Comparison of ENCODE assay signal across 27 cellular contexts in the genomic region with DNA sequence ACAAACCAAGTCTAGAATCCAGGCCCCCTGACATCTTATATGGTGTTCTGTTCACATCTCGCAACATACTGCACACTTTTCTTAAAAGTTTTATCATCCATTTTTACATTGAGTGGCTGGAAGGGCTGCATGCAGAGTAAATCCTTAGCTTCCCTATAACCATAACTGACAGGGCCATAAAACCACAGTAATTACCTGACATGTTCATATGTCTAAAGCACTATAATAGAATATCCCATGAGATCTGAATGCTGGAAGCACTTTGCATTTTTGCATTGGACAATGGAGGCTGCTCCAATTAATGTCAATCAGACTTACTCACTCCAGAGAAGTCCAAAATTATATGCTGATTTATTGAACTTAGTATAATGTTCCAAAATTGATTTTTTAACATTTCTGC.
"Had no signal": no experiment of that assay in that cellular context is flagged by ENCODE, and none has a peak within 500 bp of the region (broad histone marks: within the 10 kb centered on the region; RNA-seq: fewer than 3 reads in every experiment).

No MANE protein-coding gene starts in this region.

- DNase-seq: hypothalamus; immature natural killer cell; kidney; left ventricle myocardium inferior; mesendoderm; naive thymus-derived CD4-positive, alpha-beta T cell; nucleus accumbens; pancreas; posterior cingulate gyrus; retina; right cardiac atrium; stimulated activated CD4-positive, alpha-beta T cell treated with anti-CD3 and anti-CD28 coated beads, Interleukin-12 subunit alpha, Interleukin-12 subunit beta, amount 100 ng/mL, for 4 hours; stimulated activated CD4-positive, alpha-beta T cell treated with anti-CD3 and anti-CD28 coated beads, Interleukin-15, amount 100 ng/mL, for 24 hours; stimulated activated CD4-positive, alpha-beta T cell treated with anti-CD3 and anti-CD28 coated beads, Interleukin-2, amount 100 ng/mL, for 24 hours; stimulated activated CD4-positive, alpha-beta T cell treated with anti-CD3 and anti-CD28 coated beads, Interleukin-4, amount 100 ng/mL, for 1 hour; stimulated activated naive B cell treated with anti-CD40 and anti-IgM and Interleukin-4, amounts not matched to agents 10 μg/mL and 1 μg/mL and 100 μg/mL, for 72 hours; stimulated activated naive CD8-positive, alpha-beta T cell treated with anti-CD3 and anti-CD28 coated beads, Interleukin-15, Interleukin-2, amounts not matched to agents 100 U/mL and 50 U/mL, for 24 hours; stomach; testis; thyroid gland; transverse colon; upper lobe of right lung had no signal

- ATAC-seq: naive thymus-derived CD4-positive, alpha-beta T cell; natural killer cell treated with Interleukin-12 subunit alpha and Interleukin-12 subunit beta and Interleukin-15 and Interleukin-18, amount 100 ng/mL, for 72 hours; pancreas; right cardiac atrium; sciatic nerve; stimulated activated naive B cell treated with anti-CD40 and anti-IgM and Interleukin-4, amounts not matched to agents 10 μg/mL and 1 μg/mL and 100 μg/mL, for 72 hours; stimulated activated naive CD8-positive, alpha-beta T cell treated with anti-CD3 and anti-CD28 coated beads, Interleukin-15, Interleukin-2, amounts not matched to agents 100 U/mL and 50 U/mL, for 24 hours; upper lobe of right lung had no signal

- H3K4me3 ChIP-seq: left ventricle myocardium inferior, lung, pancreas, prostate gland, skin epidermis, stomach, testis, thyroid gland, transverse colon, upper lobe of right lung had no signal

- H3K9me3 ChIP-seq: pancreas, prostate gland, testis, thyroid gland, transverse colon had no signal

- H3K27me3 ChIP-seq: pancreas, stomach, testis, thyroid gland, transverse colon, upper lobe of right lung had no signal

- H3K27ac ChIP-seq: left ventricle myocardium inferior, pancreas, prostate gland, skin epidermis, stomach, testis, thyroid gland, upper lobe of right lung had no signal

- H3K36me3 ChIP-seq: pancreas, prostate gland, stomach, thyroid gland, transverse colon, upper lobe of right lung had no signal
